ENCODE assay signal across 7 cellular contexts in the genomic region with DNA sequence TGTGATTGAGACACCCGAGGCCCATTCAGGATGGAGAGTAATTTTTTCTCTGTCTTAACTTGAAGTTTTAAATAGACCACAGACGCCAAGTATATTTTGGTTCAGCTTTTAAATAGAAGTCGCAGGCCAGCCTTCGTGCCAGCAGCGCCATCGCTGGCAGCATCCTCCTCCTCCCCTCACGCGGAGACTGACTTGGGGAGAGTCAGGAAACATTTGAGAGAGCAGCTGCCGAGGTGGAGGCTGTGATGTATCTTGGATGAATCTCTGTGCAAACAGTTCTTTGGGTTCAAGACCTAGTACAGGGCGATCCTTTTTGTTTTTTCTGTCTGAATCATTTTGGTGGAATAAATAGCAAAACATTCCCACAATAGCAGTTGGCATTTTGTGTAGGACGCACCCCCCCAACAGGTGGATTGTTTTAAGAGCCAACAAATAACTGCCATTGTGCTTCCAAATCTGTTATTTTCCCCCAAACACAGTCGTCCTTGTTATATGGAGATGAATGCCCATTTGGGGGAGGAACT. TPM values are rescaled to one million over a fixed set of nuclear protein-coding genes. Genes with fewer than 3 reads are reported as not detected.
DNase-seq lines count a peak whose midpoint lies in the region; ATAC-seq, FAIRE-seq and TF ChIP-seq lines count a peak whose summit lies in the region.

No MANE protein-coding gene starts in this region.

- peaks cover 15% of the 10 kb centered on the region; the same call in 1 of the 2 replicates for H3K23me2 ChIP-seq in H1 (ENCODE audit: low read depth, low read length)

- H4K91ac ChIP-seq in H1 (replicated peaks; ENCODE audit: insufficient read length, low read length): peak overlapping the region; percentile 67

- intact Hi-C loops in activated CD4-positive, alpha-beta memory T cell treated with anti-CD3 and anti-CD28 coated beads for 36 hours (cut with micrococcal nuclease): loop anchor here (1.0 to 5.0 kb wide), 6 partner anchors 65 to 519 kb away; partner anchors contain the start of genes DDX17 and GTPBP1

- H3K4me1 ChIP-seq in H1 (replicated peaks in 1 of 4; ENCODE audit: control insufficient read depth in 3 of 4, insufficient read depth in 4 of 4, low read length in 3 of 4) (peaks cover 4 to 12% (median 7%) of the 10 kb centered on the region in 4 experiments; a peak in 5 of 7 replicates), mesendoderm (ENCODE audit: control insufficient read depth, low read depth, low read length) (no peaks in the 10 kb centered on the region)

- H3K27ac ChIP-seq in H1 (ENCODE audit: low read depth, low read length) (peak overlapping the region; percentile 93), mesendoderm (ENCODE audit: low read depth, low read length) (no peak overlapping the region)

- H3K18ac ChIP-seq in H1 (ENCODE audit: extremely low read depth, low read length) (peak overlapping the region; percentile 85), mesendoderm (ENCODE audit: low read length) (no peak overlapping the region)

- H3K23ac ChIP-seq in H1 (ENCODE audit: insufficient read length): no peak overlapping the region
- no peak overlapping the region for H3K23ac ChIP-seq in mesendoderm (ENCODE audit: low read length)

- 0 out of 2 replicates have a peak overlapping the region, but pooled peaks have one; percentile 6 for H2AFZ ChIP-seq in H1 (ENCODE audit: low read length)

- POLR2A ChIA-PET in activated CD4-positive, alpha-beta memory T cell treated with anti-CD3 and anti-CD28 coated beads for 36 hours (lab: Charles Lee): interaction anchor here (0.6 to 0.7 kb wide), 2 partner anchors 17 to 305 kb away, joined by 3 read pairs; no protein-coding TSS in a partner anchor
- POLR2A ChIA-PET in H1 (lab: Charles Lee; ENCODE audit: partially characterized antibody): interaction anchor here (0.9 to 3.0 kb wide), 12 partner anchors 12 to 175 kb away, joined by 3 to 13 read pairs (median 4); partner anchors contain the start of gene TOMM22

- H3K4me3 Mint-ChIP-seq in activated CD4-positive, alpha-beta memory T cell treated with anti-CD3 and anti-CD28 coated beads for 36 hours: peak overlapping the region; percentile 84
- H3K4me3 Mint-ChIP-seq in stimulated activated naive B cell treated with anti-CD40 and anti-IgM and Interleukin-4, amounts not matched to agents 10 μg/mL and 1 μg/mL and 100 μg/mL, for 72 hours: peak overlapping the region; percentile 89 to 96

- H3K4me3 ChIP-seq in H1 (ENCODE audit: extremely low read depth in 1 of 4, insufficient read depth in 2 of 4, low read depth in 3 of 4, low read length in 4 of 4) (peak overlapping the region; percentile 47 to 78 (median 66)), mesendoderm (ENCODE audit: low read length) (no peak overlapping the region)

- no peaks in the 10 kb centered on the region for H4K20me1 ChIP-seq in H1 (replicated peaks in 1 of 2; ENCODE audit: control insufficient read depth in 1 of 2, insufficient read depth in 2 of 2, low read length in 2 of 2)

- H2AK5ac ChIP-seq in H1 (ENCODE audit: low read depth, low read length): no peak overlapping the region
- H2AK5ac ChIP-seq in mesendoderm (ENCODE audit: low read length): no peak overlapping the region

- no peaks in the 10 kb centered on the region for H3K79me1 ChIP-seq in H1 (ENCODE audit: low read depth, low read length)
- H3K79me1 ChIP-seq in mesendoderm (ENCODE audit: low read length): no peaks in the 10 kb centered on the region

- H3K36me3 Mint-ChIP-seq in activated CD4-positive, alpha-beta memory T cell treated with anti-CD3 and anti-CD28 coated beads for 36 hours: peaks cover 3% of the 10 kb centered on the region
- no peaks in the 10 kb centered on the region for H3K36me3 Mint-ChIP-seq in stimulated activated naive B cell treated with anti-CD40 and anti-IgM and Interleukin-4, amounts not matched to agents 10 μg/mL and 1 μg/mL and 100 μg/mL, for 72 hours

- no peaks in the 10 kb centered on the region for H3K9me3 ChIP-seq in H1 (ENCODE audit: insufficient read depth in 2 of 2, low read depth in 1 of 2, low read length in 1 of 2)

- FAIRE-seq in GM12892 (lab: Jason Lieb, UNC) (no peak), H1 (lab: Jason Lieb, UNC) (no peak)

- no peaks in the 10 kb centered on the region for H3K79me2 ChIP-seq in H1 (ENCODE audit: control insufficient read depth in 1 of 2, insufficient read depth in 2 of 2, low read length in 2 of 2)
- H3K79me2 ChIP-seq in mesendoderm (ENCODE audit: control insufficient read depth, insufficient read depth, low read length): no peaks in the 10 kb centered on the region

- H3K27me3 ChIP-seq in H1 (replicated peaks in 1 of 4; ENCODE audit: control insufficient read depth in 3 of 4, extremely low read depth in 1 of 4, insufficient read depth in 3 of 4, low read length in 3 of 4) (no peaks in the 10 kb centered on the region), mesendoderm (ENCODE audit: insufficient read depth, low read length, poor library complexity) (no peaks in the 10 kb centered on the region)

- H3K4me2 ChIP-seq in H1 (ENCODE audit: insufficient read depth in 1 of 2, low read depth in 2 of 2, low read length in 2 of 2): peak overlapping the region; percentile 75 to 96
- H3K4me2 ChIP-seq in mesendoderm (ENCODE audit: low read length): peak overlapping the region; percentile 73

- H3K56ac ChIP-seq in H1 (replicated peaks; ENCODE audit: insufficient read length, low read depth, low read length): peak overlapping the region; percentile 84
- H3K56ac ChIP-seq in mesendoderm (ENCODE audit: low read length): peak overlapping the region; percentile 92

- ATAC-seq in stimulated activated naive B cell treated with anti-CD40 and anti-IgM and Interleukin-4, amounts not matched to agents 10 μg/mL and 1 μg/mL and 100 μg/mL, for 72 hours (replicated peaks): peak in 1 of 2 donors; percentile 44
- ATAC-seq in HG02870 (IDR thresholded peaks at IDR 0.05; ENCODE audit: unreplicated experiment): no peak

- TF ChIP-seq EP300 in H1 (IDR thresholded peaks at IDR 0.05; ENCODE audit: borderline replicate concordance in 1 of 2, low read depth in 2 of 2, low read length in 2 of 2): no peak

- H4K8ac ChIP-seq in H1 (ENCODE audit: extremely low read depth, insufficient read depth, low read length) (no peak overlapping the region), mesendoderm (ENCODE audit: low read depth, low read length) (no peak overlapping the region)

- H2BK5ac ChIP-seq in H1 (ENCODE audit: low read depth, low read length) (peak overlapping the region; percentile 87; the same call in 1 of the 2 replicates), mesendoderm (ENCODE audit: low read length) (no peak overlapping the region)

- no peak overlapping the region for H3K4ac ChIP-seq in H1 (replicated peaks; ENCODE audit: insufficient read length, low read depth, low read length)
- H3K4ac ChIP-seq in mesendoderm (ENCODE audit: low read depth, low read length): no peak overlapping the region

- H2BK15ac ChIP-seq in H1 (ENCODE audit: low read length) (peak overlapping the region; percentile 53; the same call in 1 of the 2 replicates), mesendoderm (replicated peaks; ENCODE audit: low read depth) (no peak overlapping the region)

- H3K27me3 Mint-ChIP-seq in activated CD4-positive, alpha-beta memory T cell treated with anti-CD3 and anti-CD28 coated beads for 36 hours: no peaks in the 10 kb centered on the region
- no peaks in the 10 kb centered on the region for H3K27me3 Mint-ChIP-seq in stimulated activated naive B cell treated with anti-CD40 and anti-IgM and Interleukin-4, amounts not matched to agents 10 μg/mL and 1 μg/mL and 100 μg/mL, for 72 hours

- WGBS in H1 (ENCODE audit: extremely low coverage in 1 of 2, insufficient coverage in 1 of 2, insufficient read length in 1 of 2, insufficient replicate concordance in 2 of 2, low coverage in 1 of 2, low lambda C conversion rate in 2 of 2, missing lambda C conversion rate in 1 of 2), 2 experiments: 4% methylated on average over 12 of the region's 12 CpGs; no CpG with 5 or more reads in 1 of the 2 experiments
- no CpG with 5 or more reads among the region's 12 CpGs for WGBS in mesendoderm (ENCODE audit: extremely low coverage, insufficient coverage, low lambda C conversion rate)

- H2BK120ac ChIP-seq in H1 (replicated peaks; ENCODE audit: low read depth, low read length) (peak overlapping the region; percentile 38), mesendoderm (ENCODE audit: low read depth, low read length) (no peak overlapping the region)

- peak in 2 of 3 experiments; percentile 6 to 12; a peak in 2 of 4 replicates for TF ChIP-seq CTCF in H1 (IDR thresholded peaks at IDR 0.05; ENCODE audit: control extremely low read depth in 1 of 3, insufficient read depth in 1 of 3, low read depth in 1 of 3, low read length in 3 of 3)

- H3K9ac ChIP-seq in H1 (replicated peaks in 1 of 4; ENCODE audit: extremely low read depth in 1 of 4, low read depth in 3 of 4, low read length in 3 of 4) (peak overlapping the region in 3 of 4 experiments; percentile 75 to 81 (median 80); a peak in 6 of 7 replicates), mesendoderm (ENCODE audit: low read length) (peak overlapping the region; percentile 63)

- no peaks in the 10 kb centered on the region for H3K9me3 Mint-ChIP-seq in activated CD4-positive, alpha-beta memory T cell treated with anti-CD3 and anti-CD28 coated beads for 36 hours
- H3K9me3 Mint-ChIP-seq in stimulated activated naive B cell treated with anti-CD40 and anti-IgM and Interleukin-4, amounts not matched to agents 10 μg/mL and 1 μg/mL and 100 μg/mL, for 72 hours: no peaks in the 10 kb centered on the region

- H4K5ac ChIP-seq in H1 (ENCODE audit: insufficient read length, low read depth, low read length): peak overlapping the region; percentile 48
- no peak overlapping the region for H4K5ac ChIP-seq in mesendoderm (ENCODE audit: low read length)

- TF ChIP-seq POLR2A in GM12892 (IDR thresholded peaks at IDR 0.05; ENCODE audit: low read depth, low read length) (no peak), H1 (IDR thresholded peaks at IDR 0.05; ENCODE audit: control extremely low read depth in 1 of 2, low read depth in 2 of 2, low read length in 2 of 2) (peak in 1 of 2 experiments; percentile 44; a peak in 1 of 3 replicates)

- H2BK12ac ChIP-seq in H1 (ENCODE audit: low read depth, low read length): peak overlapping the region; percentile 3; the same call in 1 of the 2 replicates

- CTCF ChIA-PET in activated CD4-positive, alpha-beta memory T cell treated with anti-CD3 and anti-CD28 coated beads for 36 hours (lab: Charles Lee): interaction anchor here (0.6 to 3.8 kb wide), 11 partner anchors 40 to 518 kb away, joined by 3 to 35 read pairs (median 4); partner anchors contain the start of gene TOMM22
- CTCF ChIA-PET in H1 (lab: Charles Lee; ENCODE audit: partially characterized antibody): interaction anchor here (0.7 to 3.3 kb wide), 14 partner anchors 15 to 467 kb away, joined by 3 to 9 read pairs (median 4); partner anchors contain the start of gene KDELR3

- H3K27ac Mint-ChIP-seq in activated CD4-positive, alpha-beta memory T cell treated with anti-CD3 and anti-CD28 coated beads for 36 hours: peak overlapping the region; percentile 89
- H3K27ac Mint-ChIP-seq in stimulated activated naive B cell treated with anti-CD40 and anti-IgM and Interleukin-4, amounts not matched to agents 10 μg/mL and 1 μg/mL and 100 μg/mL, for 72 hours: peak overlapping the region; percentile 91

- no peak overlapping the region for H2BK20ac ChIP-seq in H1 (ENCODE audit: low read length)

- 0 out of 4 replicates have a peak, but pooled peaks of 1 of the 2 experiments have one; percentile 2 for TF ChIP-seq RAD21 in H1 (IDR thresholded peaks at IDR 0.05 in 1 of 2, conservative IDR thresholded peaks at IDR 0.05 in 1 of 2; ENCODE audit: low read depth in 2 of 2, low read length in 2 of 2)

- DNase-seq in GM12892 (ENCODE audit: insufficient read length) (peak; percentile 16), MV-4-11 (lab: John Stamatoyannopoulos, UW) (peak; percentile 29), H1 (ENCODE audit: low read depth in 1 of 2, low spot score in 2 of 2) (no peak), mesendoderm (no peak)
- DNase-seq in activated CD4-positive, alpha-beta memory T cell treated with anti-CD3 and anti-CD28 coated beads for 36 hours: peak; percentile 56
- peak; percentile 31 for DNase-seq in stimulated activated naive B cell treated with anti-CD40 and anti-IgM and Interleukin-4, amounts not matched to agents 10 μg/mL and 1 μg/mL and 100 μg/mL, for 72 hours

- H3K36me3 ChIP-seq in H1 (ENCODE audit: control insufficient read depth in 2 of 4, insufficient read depth in 4 of 4, low read length in 3 of 4) (no peaks in the 10 kb centered on the region), mesendoderm (ENCODE audit: control insufficient read depth, insufficient read depth, low read length) (no peaks in the 10 kb centered on the region)

- no peak overlapping the region for H3K14ac ChIP-seq in H1 (ENCODE audit: insufficient read length)

- H3K4me1 Mint-ChIP-seq in activated CD4-positive, alpha-beta memory T cell treated with anti-CD3 and anti-CD28 coated beads for 36 hours (ENCODE audit: low read depth): peaks cover 12% of the 10 kb centered on the region
- peaks cover 10 to 22% of the 10 kb centered on the region in 2 donors for H3K4me1 Mint-ChIP-seq in stimulated activated naive B cell treated with anti-CD40 and anti-IgM and Interleukin-4, amounts not matched to agents 10 μg/mL and 1 μg/mL and 100 μg/mL, for 72 hours

RNA-seq across cellular contexts. Expression of gene DMC1, which starts 0.9 kb away (rescaled TPM):
- polyA plus RNA-seq in GM12892 (2012; ENCODE audit: missing spikeins): 8.2 TPM
- total RNA-seq in activated CD4-positive, alpha-beta memory T cell treated with anti-CD3 and anti-CD28 coated beads for 36 hours: 10 to 100 TPM; 15.8 to 20.1 TPM
- total RNA-seq in H1 (2021; fragmentation: NEBNext Ultra II Directional; extraction: Animal tissue kit (Norgen Biotek cat#: 25700)): 7.1 and 7.2 TPM in 2 replicates
- 3.8 and 20.2 TPM in 2 replicates for polyA plus RNA-seq in H1 (2011; rRNA removed)
- polyA plus RNA-seq in H1 (2011; cell fraction: cytosol; rRNA removed): 21.5 TPM
- 1.6 TPM for polyA plus RNA-seq in H1 (2011; cell fraction: nucleus; rRNA removed)
- 9.7 to 15.0 TPM (median 14.0 TPM) in 4 replicates for polyA plus RNA-seq in H1 (2012, experiment 1 of 2)
- 9.7 TPM for polyA plus RNA-seq in H1 (2012, experiment 2 of 2)
- polyA plus RNA-seq in H1 (2013, experiment 1 of 2): 15.6 TPM
- polyA plus RNA-seq in H1 (2013, experiment 2 of 2): 16.0 TPM
- 1.7 and 3.9 TPM in 2 replicates for polyA minus RNA-seq in H1 (2011; rRNA and poly(A)+ RNA removed)
- 3.2 TPM for polyA minus RNA-seq in H1 (2011; cell fraction: cytosol; rRNA and poly(A)+ RNA removed)
- 15.5 TPM for polyA minus RNA-seq in H1 (2011; cell fraction: nucleus; rRNA and poly(A)+ RNA removed)
- 13.6 TPM for polyA plus RNA-seq in mesendoderm (2013, experiment 1 of 2)
- polyA plus RNA-seq in mesendoderm (2013, experiment 2 of 2): 13.4 TPM

Comparison
In these comparisons a context has a peak if more than half of its experiments do, and no peak if none do; other contexts are left out.
1. DNase-seq: peak in GM12892 (single experiment), MV-4-11 (single experiment), activated CD4-positive, alpha-beta memory T cell treated with anti-CD3 and anti-CD28 coated beads for 36 hours (single experiment) and stimulated activated naive B cell treated with anti-CD40 and anti-IgM and Interleukin-4, amounts not matched to agents 10 μg/mL and 1 μg/mL and 100 μg/mL, for 72 hours (single experiment); none in H1 (0 of 2) and mesendoderm (single experiment).